21 cellular contexts compared by ENCODE assay signal in genomic region chr18:8298186-8298585, GRCh38.
"Had no signal": no experiment of that assay in that cellular context is flagged by ENCODE, and none has a peak within 500 bp of the region (broad histone marks: within the 10 kb centered on the region; RNA-seq: fewer than 3 reads in every experiment).

No MANE protein-coding gene starts in this region.

- H2AFZ ChIP-seq: neural progenitor cell had no signal

- H3K27ac ChIP-seq: dorsolateral prefrontal cortex, heart left ventricle, left lung, lower lobe of right lung, neural progenitor cell, ovary, right atrium auricular region, sigmoid colon, stomach, thoracic aorta had no signal

- H3K9ac ChIP-seq: neural progenitor cell had no signal

- H3K27me3 ChIP-seq: dorsolateral prefrontal cortex, heart left ventricle, left lung, neural progenitor cell, ovary, right atrium auricular region, sigmoid colon, stomach had no signal

- H3K36me3 ChIP-seq: neural progenitor cell, ovary, right atrium auricular region had no signal

- H3K4me1 ChIP-seq: left lung, lower lobe of right lung, neural progenitor cell, right atrium auricular region had no signal

- FAIRE-seq: small intestine had no signal

- ATAC-seq: heart left ventricle; left lung; natural killer cell treated with Interleukin-12 subunit alpha and Interleukin-12 subunit beta and Interleukin-15 and Interleukin-18, amount 100 ng/mL, for 72 hours had no signal

- H3K4me3 ChIP-seq: dorsolateral prefrontal cortex, heart left ventricle, left lung, lower lobe of right lung, neural progenitor cell, ovary, right atrium auricular region, sigmoid colon, stomach, thoracic aorta had no signal

- H3K4me2 ChIP-seq: neural progenitor cell had no signal

- H3K9me3 ChIP-seq: heart left ventricle, left lung, lower lobe of right lung, ovary, right atrium auricular region, sigmoid colon, stomach, thoracic aorta had no signal

- DNase-seq: cortex of kidney; dorsolateral prefrontal cortex; effector CD8-positive, alpha-beta T cell; foreskin melanocyte; heart left ventricle; hippocampal formation; islet precursor cell; left lung; lower lobe of right lung; nucleus accumbens; ovary; sigmoid colon; small intestine; stimulated activated CD4-positive, alpha-beta T cell treated with anti-CD3 and anti-CD28 coated beads, Interleukin-12 subunit alpha, Interleukin-12 subunit beta, amount 100 ng/mL, for 4 hours; stimulated activated naive CD4-positive, alpha-beta T cell; stomach; substantia nigra had no signal
